In genomic region chrX:747176-747575, GRCh38 we compare ENCODE assay signal across 28 cellular contexts.
"Had no signal": no experiment of that assay in that cellular context is flagged by ENCODE, and none has a peak within 500 bp of the region (broad histone marks: within the 10 kb centered on the region; RNA-seq: fewer than 3 reads in every experiment).

No MANE protein-coding gene starts in this region.

- H3K36me3 ChIP-seq: ascending aorta, breast epithelium, cardiac muscle cell, colonic mucosa had no signal

- H3K4me1 ChIP-seq: ascending aorta, breast epithelium, colonic mucosa had no signal

- ATAC-seq: activated naive CD4-positive, alpha-beta T cell treated with anti-CD3 and anti-CD28 coated beads, Interleukin-2, amount 50 U/mL, for 72 hours; activated T-cell treated with anti-CD3 and anti-CD28 coated beads, Interleukin-2, amount 50 U/mL, for 72 hours; effector memory CD8-positive, alpha-beta T cell had no signal

- DNase-seq: activated CD4-positive, alpha-beta memory T cell treated with anti-CD3 and anti-CD28 coated beads, Interleukin-2, amount 10 ng/mL, durations not matched to agents 7 days and 5 days; activated CD4-positive, alpha-beta T cell treated with anti-CD3 and anti-CD28 coated beads for 1 hour; activated CD4-positive, alpha-beta T cell treated with anti-CD3 and anti-CD28 coated beads for 4 hours; activated CD4-positive, alpha-beta T cell treated with anti-CD3 and anti-CD28 coated beads, Interleukin-2, amount 10 ng/mL, durations not matched to agents 7 days and 5 days; activated CD4-positive, alpha-beta T cell treated with anti-CD3 and anti-CD28 coated beads, Interleukin-2, amount 50 U/mL, for 4 hours; activated CD4-positive, CD25-positive, alpha-beta regulatory T cell; activated CD8-positive, alpha-beta memory T cell treated with anti-CD3 and anti-CD28 coated beads, Interleukin-2, amount 50 U/mL, for 48 hours; activated gamma-delta T cell; activated naive CD4-positive, alpha-beta T cell; activated naive CD4-positive, alpha-beta T cell treated with anti-CD3 and anti-CD28 coated beads, Interleukin-2, amount 10 ng/mL, durations not matched to agents 7 days and 5 days; activated naive CD8-positive, alpha-beta T cell treated with anti-CD3 and anti-CD28 coated beads, Interleukin-2, amount 10 ng/mL, durations not matched to agents 7 days and 5 days; activated T-cell treated with anti-CD3 and anti-CD28 coated beads for 4 hours; activated T-cell treated with anti-CD3 and anti-CD28 coated beads, Interleukin-2, amount 50 U/mL, for 24 hours; activated T-cell treated with anti-CD3 and anti-CD28 coated beads, Interleukin-2, amount 50 U/mL, for 72 hours; central memory CD4-positive, alpha-beta T cell; cerebellar nuclear complex; colonic mucosa; dorsolateral prefrontal cortex; effector memory CD8-positive, alpha-beta T cell; foreskin fibroblast; T-helper 2 cell had no signal

- H3K9me3 ChIP-seq: ascending aorta, colonic mucosa had no signal

- H3K27ac Mint-ChIP-seq: activated CD4-positive, alpha-beta memory T cell treated with anti-CD3 and anti-CD28 coated beads, Interleukin-2, amount 10 ng/mL, durations not matched to agents 7 days and 5 days; activated CD4-positive, alpha-beta T cell treated with anti-CD3 and anti-CD28 coated beads, Interleukin-2, amount 10 ng/mL, durations not matched to agents 7 days and 5 days; activated naive CD4-positive, alpha-beta T cell treated with anti-CD3 and anti-CD28 coated beads, Interleukin-2, amount 10 ng/mL, durations not matched to agents 7 days and 5 days; activated naive CD4-positive, alpha-beta T cell treated with anti-CD3 and anti-CD28 coated beads, Interleukin-2, amount 50 U/mL, for 72 hours; activated naive CD8-positive, alpha-beta T cell treated with anti-CD3 and anti-CD28 coated beads, Interleukin-2, amount 10 ng/mL, durations not matched to agents 7 days and 5 days; activated T-cell treated with anti-CD3 and anti-CD28 coated beads, Interleukin-2, amount 50 U/mL, for 24 hours; activated T-cell treated with anti-CD3 and anti-CD28 coated beads, Interleukin-2, amount 50 U/mL, for 72 hours; brain; dendritic cell treated with granulocyte-macrophage colony-stimulating factor and Interleukin-4, amounts not matched to agents 40 ng/mL and 50 ng/mL, for 4 days; effector memory CD8-positive, alpha-beta T cell had no signal

- H3K27me3 ChIP-seq: ascending aorta, breast epithelium, cardiac muscle cell, colonic mucosa had no signal

- H3K4me3 ChIP-seq: ascending aorta, breast epithelium, cardiac muscle cell, colonic mucosa, dorsolateral prefrontal cortex had no signal

- H3K4me1 Mint-ChIP-seq: activated CD4-positive, alpha-beta memory T cell treated with anti-CD3 and anti-CD28 coated beads, Interleukin-2, amount 10 ng/mL, durations not matched to agents 7 days and 5 days; activated CD4-positive, alpha-beta T cell treated with anti-CD3 and anti-CD28 coated beads, Interleukin-2, amount 10 ng/mL, durations not matched to agents 7 days and 5 days; activated naive CD4-positive, alpha-beta T cell treated with anti-CD3 and anti-CD28 coated beads, Interleukin-2, amount 10 ng/mL, durations not matched to agents 7 days and 5 days; activated naive CD8-positive, alpha-beta T cell treated with anti-CD3 and anti-CD28 coated beads, Interleukin-2, amount 10 ng/mL, durations not matched to agents 7 days and 5 days; brain had no signal

- H3K27me3 Mint-ChIP-seq: activated CD4-positive, alpha-beta memory T cell treated with anti-CD3 and anti-CD28 coated beads, Interleukin-2, amount 10 ng/mL, durations not matched to agents 7 days and 5 days; activated CD4-positive, alpha-beta T cell treated with anti-CD3 and anti-CD28 coated beads, Interleukin-2, amount 10 ng/mL, durations not matched to agents 7 days and 5 days; activated naive CD4-positive, alpha-beta T cell treated with anti-CD3 and anti-CD28 coated beads, Interleukin-2, amount 10 ng/mL, durations not matched to agents 7 days and 5 days; activated naive CD8-positive, alpha-beta T cell treated with anti-CD3 and anti-CD28 coated beads, Interleukin-2, amount 10 ng/mL, durations not matched to agents 7 days and 5 days; dendritic cell treated with granulocyte-macrophage colony-stimulating factor and Interleukin-4, amounts not matched to agents 40 ng/mL and 50 ng/mL, for 4 days; effector memory CD8-positive, alpha-beta T cell had no signal

- H3K27ac ChIP-seq: ascending aorta, breast epithelium, cardiac muscle cell, colonic mucosa, dorsolateral prefrontal cortex, epithelial cell of prostate had no signal

- H3K36me3 Mint-ChIP-seq: activated naive CD8-positive, alpha-beta T cell treated with anti-CD3 and anti-CD28 coated beads, Interleukin-2, amount 10 ng/mL, durations not matched to agents 7 days and 5 days; brain had no signal

- H3K4me3 Mint-ChIP-seq: activated CD4-positive, alpha-beta memory T cell treated with anti-CD3 and anti-CD28 coated beads, Interleukin-2, amount 10 ng/mL, durations not matched to agents 7 days and 5 days; activated CD4-positive, alpha-beta T cell treated with anti-CD3 and anti-CD28 coated beads, Interleukin-2, amount 10 ng/mL, durations not matched to agents 7 days and 5 days; activated naive CD4-positive, alpha-beta T cell treated with anti-CD3 and anti-CD28 coated beads, Interleukin-2, amount 10 ng/mL, durations not matched to agents 7 days and 5 days; activated naive CD8-positive, alpha-beta T cell treated with anti-CD3 and anti-CD28 coated beads, Interleukin-2, amount 10 ng/mL, durations not matched to agents 7 days and 5 days; activated T-cell treated with anti-CD3 and anti-CD28 coated beads, Interleukin-2, amount 50 U/mL, for 24 hours; activated T-cell treated with anti-CD3 and anti-CD28 coated beads, Interleukin-2, amount 50 U/mL, for 72 hours; brain; dendritic cell treated with granulocyte-macrophage colony-stimulating factor and Interleukin-4, amounts not matched to agents 40 ng/mL and 50 ng/mL, for 4 days; effector memory CD8-positive, alpha-beta T cell had no signal
